Comparison of ENCODE assay signal across 8 cellular contexts in the genomic region with DNA sequence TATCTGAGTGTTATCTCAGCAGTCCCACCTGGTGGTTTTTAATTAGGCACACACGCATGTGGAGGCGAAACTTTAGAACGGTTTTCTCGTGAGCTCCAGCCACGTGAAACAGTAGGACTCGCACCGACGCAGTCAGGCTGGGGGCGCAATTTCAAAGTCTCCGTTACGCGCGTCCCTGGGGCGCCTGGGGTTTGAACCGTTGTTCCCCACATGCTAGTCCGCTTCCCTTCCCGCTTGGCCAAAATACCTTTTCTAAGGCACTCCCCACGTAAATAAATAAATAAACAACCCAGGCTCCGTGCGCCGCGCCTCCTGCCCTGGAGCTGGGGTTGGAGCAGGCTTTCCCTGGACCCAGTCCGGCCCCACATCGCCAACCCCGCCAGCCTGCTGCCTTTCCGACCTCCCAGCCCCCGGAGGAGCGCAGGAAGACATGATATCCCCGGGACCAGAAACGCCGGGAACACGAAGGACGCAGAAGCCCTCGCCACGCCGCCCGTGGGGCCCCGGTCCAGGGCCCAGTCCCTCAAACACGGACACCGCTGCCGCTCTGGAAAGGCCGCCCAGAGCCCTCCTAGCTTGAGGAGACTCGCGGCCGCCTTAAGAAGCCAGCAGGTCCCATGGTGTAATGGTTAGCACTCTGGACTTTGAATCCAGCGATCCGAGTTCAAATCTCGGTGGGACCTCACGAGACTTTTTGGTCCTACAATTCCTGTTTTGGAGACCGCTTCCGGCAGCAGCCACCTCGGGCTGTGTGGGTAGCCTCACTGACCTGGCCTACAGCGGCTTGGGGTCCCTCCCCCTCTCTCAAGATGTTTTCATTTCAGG. TPM values are rescaled to one million over a fixed set of nuclear protein-coding genes. Genes with fewer than 3 reads are reported as not detected.
DNase-seq lines count a peak whose midpoint lies in the region; ATAC-seq lines count a peak whose summit lies in the region.

No MANE protein-coding gene starts in this region.

- no peaks in the 10 kb centered on the region for H3K36me3 ChIP-seq in endocrine pancreas (ENCODE audit: control insufficient read depth, insufficient read depth, low read length)

- DNase-seq in COR-L47 (lab: John Stamatoyannopoulos, UW) = peak; percentile 71
- DNase-seq in HT1080 (ENCODE audit: low read depth) = peak; percentile 90
- DNase-seq in NOMO-1 (lab: John Stamatoyannopoulos, UW; ENCODE audit: unreplicated experiment in 2 of 2) = peak; percentile 87 to 94
- peak in 2 of 3 experiments; percentile 100 for DNase-seq in activated CD8-positive, alpha-beta memory T cell treated with anti-CD3 and anti-CD28 coated beads for 48 hours (ENCODE audit: low read depth in 2 of 3, low spot score in 2 of 3)
- DNase-seq in mesenteric fat pad (ENCODE audit: low spot score) = peak; percentile 98
- DNase-seq in stimulated activated CD8-positive, alpha-beta memory T cell treated with anti-CD3 and anti-CD28 coated beads, Interleukin-15, amount 100 ng/mL, for 24 hours (ENCODE audit: low read depth) = peak; percentile 93

- no peaks in the 10 kb centered on the region for H3K4me1 ChIP-seq in endocrine pancreas (ENCODE audit: control insufficient read depth, insufficient read depth, low read length)

- no peaks in the 10 kb centered on the region for H3K27me3 ChIP-seq in endocrine pancreas (ENCODE audit: control insufficient read depth, insufficient read depth, low read length)

- peak overlapping the region; percentile 78 for H3K9ac ChIP-seq in endocrine pancreas (ENCODE audit: control insufficient read depth, insufficient read depth, low read length)

- ATAC-seq in GM21381 (IDR thresholded peaks at IDR 0.05; ENCODE audit: unreplicated experiment) = peak; percentile 36

- no peaks in the 10 kb centered on the region for H3K9me3 ChIP-seq in endocrine pancreas (ENCODE audit: control insufficient read depth, low read length)

- peak overlapping the region; percentile 75 for H3K4me3 ChIP-seq in endocrine pancreas (ENCODE audit: control insufficient read depth, insufficient read depth, low read length)

RNA-seq across cellular contexts. Expression of a gene that starts 18.2 kb away (rescaled TPM):
- total RNA-seq in HT1080 (2014; rRNA removed; shearing (Covaris generic)) = 10.9 and 17.1 TPM in 2 replicates
- 2.7 and 3.7 TPM in 2 replicates for polyA plus RNA-seq in HT1080 (2015; cell fraction: cytosol; rRNA removed)
- polyA plus RNA-seq in HT1080 (2015; cell fraction: nucleus; rRNA removed) = 3.1 and 3.2 TPM in 2 replicates
- total RNA-seq in mesenteric fat pad = 1.5 TPM

RNA-seq across cellular contexts. Expression of a gene that starts 18.4 kb away (rescaled TPM):
- 10.3 and 13.7 TPM in 2 replicates for total RNA-seq in HT1080 (2014; rRNA removed; shearing (Covaris generic))
- polyA plus RNA-seq in HT1080 (2015; cell fraction: cytosol; rRNA removed) = 0.85 and 0.91 TPM in 2 replicates
- 0.06 and 0.57 TPM in 2 replicates for polyA plus RNA-seq in HT1080 (2015; cell fraction: nucleus; rRNA removed)
- total RNA-seq in mesenteric fat pad = 12.5 TPM

RNA-seq across cellular contexts. Expression of a gene that starts 38.5 kb away (rescaled TPM):
- 0.47 TPM in 1 of 2 replicates, not detected in the other for total RNA-seq in HT1080 (2014; rRNA removed; shearing (Covaris generic))
- 0.16 and 0.34 TPM in 2 replicates for polyA plus RNA-seq in HT1080 (2015; cell fraction: cytosol; rRNA removed)
- polyA plus RNA-seq in HT1080 (2015; cell fraction: nucleus; rRNA removed) = 0.31 and 1.1 TPM in 2 replicates
- total RNA-seq in mesenteric fat pad = 1.8 TPM

RNA-seq across cellular contexts. Expression of a gene that starts 59.6 kb away (rescaled TPM):
- not detected in 2 replicates for total RNA-seq in HT1080 (2014; rRNA removed; shearing (Covaris generic))
- not detected in 2 replicates for polyA plus RNA-seq in HT1080 (2015; cell fraction: cytosol; rRNA removed)
- polyA plus RNA-seq in HT1080 (2015; cell fraction: nucleus; rRNA removed) = not detected in 2 replicates
- total RNA-seq in mesenteric fat pad = not detected

Comparison
In these comparisons a context has a peak if more than half of its experiments do, and no peak if none do; other contexts are left out.
1. Peak in every context shown above with its lines: DNase-seq, ATAC-seq and H3K4me3 ChIP-seq.